Comparison of ENCODE assay signal across 20 cellular contexts in the genomic region with DNA sequence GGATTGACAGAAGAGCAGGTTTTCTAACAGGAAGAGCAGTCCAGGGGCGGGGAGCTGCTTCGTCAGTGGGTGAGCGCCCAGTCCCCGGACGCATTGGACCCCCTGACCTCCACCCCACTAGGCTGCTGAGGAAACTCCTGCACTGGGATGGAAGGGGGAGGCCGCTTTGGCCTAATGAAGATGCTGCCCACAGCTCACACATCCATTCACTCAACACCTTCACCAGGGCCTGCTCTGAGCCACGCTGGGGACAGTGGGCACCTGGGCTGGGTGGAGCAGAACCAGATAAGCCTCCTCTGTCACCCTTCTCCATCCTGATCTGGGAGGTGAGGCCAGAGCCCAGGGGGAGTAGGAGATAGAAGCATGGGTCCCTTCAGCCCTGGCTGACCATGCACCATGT. TPM values are rescaled to one million over a fixed set of nuclear protein-coding genes. Genes with fewer than 3 reads are reported as not detected.
A peak's percentile ranks its signal among the peaks of the same experiment; 100 is the strongest.
DNase-seq lines count a peak whose midpoint lies in the region; ATAC-seq and TF ChIP-seq lines count a peak whose summit lies in the region.
"Had no signal": no experiment of that assay in that cellular context is flagged by ENCODE, and none has a peak within 500 bp of the region (broad histone marks: within the 10 kb centered on the region; RNA-seq: fewer than 3 reads in every experiment).

No MANE protein-coding gene starts in this region.

- H3K4me1 Mint-ChIP-seq in T-helper 17 cell: peaks cover 14% of the 10 kb centered on the region
- peaks cover 37% of the 10 kb centered on the region for H3K4me1 Mint-ChIP-seq in stimulated activated effector memory CD8-positive, alpha-beta T cell treated with anti-CD3 and anti-CD28 coated beads, Interleukin-12 subunit alpha, Interleukin-12 subunit beta, amount 100 ng/mL, for 72 hours

- H3K27me3 ChIP-seq in SK-N-SH (ENCODE audit: insufficient read depth) (no peaks in the 10 kb centered on the region), lung (ENCODE audit: control insufficient read depth, insufficient read depth) (no peaks in the 10 kb centered on the region)
- H3K27me3 ChIP-seq: BE2C had no signal

- H3K4me1 ChIP-seq in SK-N-SH (ENCODE audit: control insufficient read depth in 1 of 2, insufficient read depth in 2 of 2, low read depth in 1 of 2, low read length in 1 of 2) (peaks cover 0 to 84% of the 10 kb centered on the region in 2 experiments; a peak in 2 of 4 replicates), lung (ENCODE audit: control insufficient read depth in 2 of 2, insufficient read depth in 2 of 2, low read length in 2 of 2) (no peaks in the 10 kb centered on the region)

- TF ChIP-seq CTCF in SK-N-SH (IDR thresholded peaks at IDR 0.05) (no peak), lung (IDR thresholded peaks at IDR 0.05; ENCODE audit: control extremely low read depth, extremely low read depth) (no peak), GM10266 (IDR thresholded peaks at IDR 0.05; ENCODE audit: control insufficient read depth, insufficient read depth, low read depth, missing control alignments) (no peak)

- H3K27me3 Mint-ChIP-seq in T-helper 17 cell: no peaks in the 10 kb centered on the region

- H3K9me3 ChIP-seq in SK-N-SH: no peaks in the 10 kb centered on the region
- no peaks in the 10 kb centered on the region for H3K9me3 ChIP-seq in T-helper 17 cell (ENCODE audit: control insufficient read depth, low read length, poor library complexity, severe bottlenecking)
- H3K9me3 ChIP-seq in lung (ENCODE audit: control insufficient read depth in 2 of 2, insufficient read depth in 1 of 2, low read length in 1 of 2): peaks cover 0 to 2% of the 10 kb centered on the region in 2 donors
- H3K9me3 ChIP-seq: BE2C had no signal

- H3K4me3 Mint-ChIP-seq in T-helper 17 cell: no peak overlapping the region
- H3K4me3 Mint-ChIP-seq in stimulated activated effector memory CD8-positive, alpha-beta T cell treated with anti-CD3 and anti-CD28 coated beads, Interleukin-12 subunit alpha, Interleukin-12 subunit beta, amount 100 ng/mL, for 72 hours: no peak overlapping the region
- H3K4me3 Mint-ChIP-seq: CD8-positive, alpha-beta T cell; GM23338 had no signal

- H3K4me2 ChIP-seq in SK-N-SH: no peak overlapping the region
- H3K4me2 ChIP-seq: GM23338 had no signal

- H3K79me2 ChIP-seq in SK-N-SH (ENCODE audit: insufficient read depth): no peaks in the 10 kb centered on the region

- no peak overlapping the region for H3K4me3 ChIP-seq in SK-N-SH (ENCODE audit: low read depth in 2 of 2, low read length in 1 of 2)
- H3K4me3 ChIP-seq in lung: no peak overlapping the region
- H3K4me3 ChIP-seq: GM23338, K562 had no signal

- no peaks in the 10 kb centered on the region for H3K36me3 Mint-ChIP-seq in T-helper 17 cell (ENCODE audit: low read depth)
- H3K36me3 Mint-ChIP-seq in stimulated activated effector memory CD8-positive, alpha-beta T cell treated with anti-CD3 and anti-CD28 coated beads, Interleukin-12 subunit alpha, Interleukin-12 subunit beta, amount 100 ng/mL, for 72 hours: peaks cover 67% of the 10 kb centered on the region
- H3K36me3 Mint-ChIP-seq: CD8-positive, alpha-beta T cell had no signal

- no peak for TF ChIP-seq EP300 in SK-N-SH (IDR thresholded peaks at IDR 0.05; ENCODE audit: borderline replicate concordance in 1 of 2, low read depth in 1 of 2, low read length in 1 of 2)

- ATAC-seq in SK-N-SH treated with all-trans-retinoic acid at 6 μM for 48 hours (no peak), T-helper 17 cell (no peak), lung (ENCODE audit: insufficient read depth, low FRiP score) (peak; percentile 8), HG02884 (IDR thresholded peaks at IDR 0.05; ENCODE audit: unreplicated experiment) (no peak)
- ATAC-seq in stimulated activated effector memory CD8-positive, alpha-beta T cell treated with anti-CD3 and anti-CD28 coated beads, Interleukin-12 subunit alpha, Interleukin-12 subunit beta, amount 100 ng/mL, for 72 hours: no peak
- ATAC-seq: CD8-positive, alpha-beta T cell; GM23338; K562 had no signal

- H2AFZ ChIP-seq in SK-N-SH (ENCODE audit: low read depth): no peak overlapping the region
- H2AFZ ChIP-seq: GM23338 had no signal

- no peaks in the 10 kb centered on the region for H4K20me1 ChIP-seq in SK-N-SH (ENCODE audit: insufficient read depth)

- H3F3A ChIP-seq in SK-N-SH (replicated peaks; ENCODE audit: insufficient read depth): no peaks in the 10 kb centered on the region

- DNase-seq in SK-N-SH (peak; percentile 15), T-helper 17 cell (no peak), lung (ENCODE audit: low spot score) (no peak), GM10266 (ENCODE audit: extremely low spot score) (no peak)
- no peak for DNase-seq in stimulated activated effector memory CD8-positive, alpha-beta T cell treated with anti-CD3 and anti-CD28 coated beads, Interleukin-12 subunit alpha, Interleukin-12 subunit beta, amount 100 ng/mL, for 72 hours (ENCODE audit: low spot score in 2 of 2)
- no peak for DNase-seq in central memory CD4-positive, alpha-beta T cell
- DNase-seq: BE2C; CD8-positive, alpha-beta T cell; DMS53; EL; NCI-H1105 treated with DMSO at 0.1 percent for 48 hours; NCI-H1694; NCI-H510A treated with DMSO at 0.1 percent for 48 hours; NCI-H774; SHP77 treated with DMSO at 0.1 percent for 48 hours had no signal

- POLR2A ChIA-PET in SK-N-SH (lab: Yijun Ruan, JAX): no interaction called here

- no peak for TF ChIP-seq RAD21 in SK-N-SH (IDR thresholded peaks at IDR 0.05; ENCODE audit: low read length)

- H3K9me3 Mint-ChIP-seq in stimulated activated effector memory CD8-positive, alpha-beta T cell treated with anti-CD3 and anti-CD28 coated beads, Interleukin-12 subunit alpha, Interleukin-12 subunit beta, amount 100 ng/mL, for 72 hours: no peaks in the 10 kb centered on the region
- H3K9me3 Mint-ChIP-seq: CD8-positive, alpha-beta T cell had no signal

- WGBS in SK-N-SH (ENCODE audit: low lambda C conversion rate): no CpG with 5 or more reads among the region's 7 CpGs
- WGBS in lung, 2 donors: 95% methylated on average over 7 of the region's 7 CpGs

- no peak overlapping the region for H3K9ac ChIP-seq in SK-N-SH

- no peaks in the 10 kb centered on the region for H3K9me2 ChIP-seq in SK-N-SH

- CTCF ChIA-PET in SK-N-SH (lab: Yijun Ruan, JAX): interaction anchor here (1.8 to 4.1 kb wide), 2 partner anchors 36 to 78 kb away, joined by 8 to 21 read pairs; no protein-coding TSS in a partner anchor

- peak overlapping the region in 1 of 2 experiments; percentile 100; a peak in 2 of 4 replicates for H3K27ac ChIP-seq in SK-N-SH (ENCODE audit: low read depth in 2 of 2, low read length in 1 of 2)
- no peak overlapping the region for H3K27ac ChIP-seq in lung (ENCODE audit: low read depth in 1 of 2, low read length in 1 of 2)
- H3K27ac ChIP-seq: 22Rv1 had no signal

- no peaks in the 10 kb centered on the region for H3K36me3 ChIP-seq in SK-N-SH (replicated peaks in 1 of 2; ENCODE audit: control insufficient read depth in 1 of 2, insufficient read depth in 2 of 2, low read length in 1 of 2)
- peaks cover 0 to 3% of the 10 kb centered on the region in 2 donors for H3K36me3 ChIP-seq in lung (ENCODE audit: control insufficient read depth in 2 of 2, insufficient read depth in 2 of 2, low read length in 2 of 2)

- peak overlapping the region; percentile 70 for H3K27ac Mint-ChIP-seq in T-helper 17 cell
- H3K27ac Mint-ChIP-seq in stimulated activated effector memory CD8-positive, alpha-beta T cell treated with anti-CD3 and anti-CD28 coated beads, Interleukin-12 subunit alpha, Interleukin-12 subunit beta, amount 100 ng/mL, for 72 hours: peak overlapping the region; percentile 88
- H3K27ac Mint-ChIP-seq: CD8-positive, alpha-beta T cell; GM23338 had no signal

TF ChIP-seq in SK-N-SH treated with all-trans-retinoic acid at 6 μM for 48 hours, 23 proteins besides CTCF, POLR2A, EP300 and RAD21 (continues in another document):
- TF ChIP-seq, protein P1, sequence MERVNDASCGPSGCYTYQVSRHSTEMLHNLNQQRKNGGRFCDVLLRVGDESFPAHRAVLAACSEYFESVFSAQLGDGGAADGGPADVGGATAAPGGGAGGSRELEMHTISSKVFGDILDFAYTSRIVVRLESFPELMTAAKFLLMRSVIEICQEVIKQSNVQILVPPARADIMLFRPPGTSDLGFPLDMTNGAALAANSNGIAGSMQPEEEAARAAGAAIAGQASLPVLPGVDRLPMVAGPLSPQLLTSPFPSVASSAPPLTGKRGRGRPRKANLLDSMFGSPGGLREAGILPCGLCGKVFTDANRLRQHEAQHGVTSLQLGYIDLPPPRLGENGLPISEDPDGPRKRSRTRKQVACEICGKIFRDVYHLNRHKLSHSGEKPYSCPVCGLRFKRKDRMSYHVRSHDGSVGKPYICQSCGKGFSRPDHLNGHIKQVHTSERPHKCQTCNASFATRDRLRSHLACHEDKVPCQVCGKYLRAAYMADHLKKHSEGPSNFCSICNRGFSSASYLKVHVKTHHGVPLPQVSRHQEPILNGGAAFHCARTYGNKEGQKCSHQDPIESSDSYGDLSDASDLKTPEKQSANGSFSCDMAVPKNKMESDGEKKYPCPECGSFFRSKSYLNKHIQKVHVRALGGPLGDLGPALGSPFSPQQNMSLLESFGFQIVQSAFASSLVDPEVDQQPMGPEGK (CRISPR knock-in tag; IDR thresholded peaks at IDR 0.05; ENCODE audit: borderline replicate concordance): no peak
- TF ChIP-seq, protein P2, sequence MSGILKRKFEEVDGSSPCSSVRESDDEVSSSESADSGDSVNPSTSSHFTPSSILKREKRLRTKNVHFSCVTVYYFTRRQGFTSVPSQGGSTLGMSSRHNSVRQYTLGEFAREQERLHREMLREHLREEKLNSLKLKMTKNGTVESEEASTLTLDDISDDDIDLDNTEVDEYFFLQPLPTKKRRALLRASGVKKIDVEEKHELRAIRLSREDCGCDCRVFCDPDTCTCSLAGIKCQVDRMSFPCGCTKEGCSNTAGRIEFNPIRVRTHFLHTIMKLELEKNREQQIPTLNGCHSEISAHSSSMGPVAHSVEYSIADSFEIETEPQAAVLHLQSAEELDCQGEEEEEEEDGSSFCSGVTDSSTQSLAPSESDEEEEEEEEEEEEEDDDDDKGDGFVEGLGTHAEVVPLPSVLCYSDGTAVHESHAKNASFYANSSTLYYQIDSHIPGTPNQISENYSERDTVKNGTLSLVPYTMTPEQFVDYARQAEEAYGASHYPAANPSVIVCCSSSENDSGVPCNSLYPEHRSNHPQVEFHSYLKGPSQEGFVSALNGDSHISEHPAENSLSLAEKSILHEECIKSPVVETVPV (CRISPR knock-in tag; IDR thresholded peaks at IDR 0.05): no peak

RNA-seq across cellular contexts. Expression of a gene that starts 13.3 kb away (rescaled TPM):
- polyA plus RNA-seq in SK-N-SH (2012; rRNA removed): 19.9 and 24.9 TPM in 2 replicates
- 9.2 and 17.3 TPM in 2 replicates for polyA plus RNA-seq in SK-N-SH (2012; cell fraction: cytosol; rRNA removed)
- 55.4 and 62.4 TPM in 2 replicates for polyA plus RNA-seq in SK-N-SH (2012; cell fraction: nucleus; rRNA removed)
- total RNA-seq in T-helper 17 cell: 10 to 100 TPM; 15.1 to 18.6 TPM
- 10 to 100 TPM in 1 of 2 donors, 1 to 10 TPM in 1; 4.5 to 20.0 TPM for total RNA-seq in lung
- polyA plus RNA-seq in lung: 10 to 100 TPM in 1 of 2 donors, 1 to 10 TPM in 1; 2.6 to 14.7 TPM
